11 cellular contexts compared by ENCODE assay signal in genomic region chr5:168020522-168021294, GRCh38.
DNase-seq lines count a peak whose midpoint lies in the region; TF ChIP-seq lines count a peak whose summit lies in the region.
"Had no signal": no experiment of that assay in that cellular context is flagged by ENCODE, and none has a peak within 500 bp of the region (broad histone marks: within the 10 kb centered on the region; RNA-seq: fewer than 3 reads in every experiment).

No MANE protein-coding gene starts in this region.

- DNase-seq in Caki2 (ENCODE audit: low read depth): peak; percentile 6
- no peak for DNase-seq in MM.1S
- DNase-seq in dorsolateral prefrontal cortex: no peak
- DNase-seq in mesendoderm: no peak
- no peak for DNase-seq in trophoblast cell
- DNase-seq in effector memory CD4-positive, alpha-beta T cell: no peak
- no peak for DNase-seq in NCI-H82 (lab: John Stamatoyannopoulos, UW)
- DNase-seq in NCI-H1417 treated with DMSO at 0.1 percent for 48 hours (lab: John Stamatoyannopoulos, UW): no peak
- DNase-seq: activated CD4-positive, alpha-beta T cell treated with anti-CD3 and anti-CD28 coated beads, Interleukin-2, amount 50 U/mL, for 48 hours; activated naive CD8-positive, alpha-beta T cell treated with anti-CD3 and anti-CD28 coated beads, Interleukin-2, amount 50 U/mL, for 24 hours; NCI-H1694 had no signal

- in situ Hi-C loops in Caki2 (cut with HindIII; ENCODE audit: low pct_unique_long_range_greater_than_20kb, low sequenced_read_pairs): no loop called here

- no peaks in the 10 kb centered on the region for H3K79me1 ChIP-seq in mesendoderm (ENCODE audit: low read length)
- no peaks in the 10 kb centered on the region for H3K79me1 ChIP-seq in trophoblast cell (ENCODE audit: low read length)

- no peaks in the 10 kb centered on the region for H3K9me2 ChIP-seq in MM.1S (replicated peaks; ENCODE audit: insufficient read depth, low read length)

- no peaks in the 10 kb centered on the region for H4K20me1 ChIP-seq in MM.1S (ENCODE audit: insufficient read depth, low read length)

- H3K4me2 ChIP-seq in MM.1S (ENCODE audit: low read depth, low read length) (no peak overlapping the region), mesendoderm (ENCODE audit: low read length) (no peak overlapping the region), trophoblast cell (ENCODE audit: low read length) (no peak overlapping the region)

- H3K27me3 ChIP-seq in MM.1S (replicated peaks; ENCODE audit: insufficient read depth, low read length): no peaks in the 10 kb centered on the region
- H3K27me3 ChIP-seq in dorsolateral prefrontal cortex: no peaks in the 10 kb centered on the region
- no peaks in the 10 kb centered on the region for H3K27me3 ChIP-seq in mesendoderm (ENCODE audit: insufficient read depth, low read length, poor library complexity)
- no peaks in the 10 kb centered on the region for H3K27me3 ChIP-seq in trophoblast cell (ENCODE audit: insufficient read depth, low read length)
- H3K27me3 ChIP-seq in effector memory CD4-positive, alpha-beta T cell (replicated peaks; ENCODE audit: control insufficient read depth, insufficient read depth, low read length, poor library complexity, severe bottlenecking): peaks cover 3% of the 10 kb centered on the region

- no peak overlapping the region for H4K12ac ChIP-seq in trophoblast cell (ENCODE audit: low read depth, low read length)

- H2BK120ac ChIP-seq in mesendoderm (ENCODE audit: low read depth, low read length) (no peak overlapping the region), trophoblast cell (ENCODE audit: insufficient read depth, low read length, poor library complexity) (no peak overlapping the region)

- H3K4me1 ChIP-seq in MM.1S (ENCODE audit: low read length) (no peaks in the 10 kb centered on the region), mesendoderm (ENCODE audit: control insufficient read depth, low read depth, low read length) (no peaks in the 10 kb centered on the region), trophoblast cell (ENCODE audit: control insufficient read depth in 1 of 2, insufficient read depth in 2 of 2, low read length in 2 of 2) (no peaks in the 10 kb centered on the region)
- H3K4me1 ChIP-seq in effector memory CD4-positive, alpha-beta T cell (ENCODE audit: control insufficient read depth, insufficient read depth, low read length, poor library complexity, severe bottlenecking): no peaks in the 10 kb centered on the region

- no peak overlapping the region for H3K56ac ChIP-seq in mesendoderm (ENCODE audit: low read length)

- no peak overlapping the region for H2BK15ac ChIP-seq in mesendoderm (replicated peaks; ENCODE audit: low read depth)

- no peak overlapping the region for H3K23ac ChIP-seq in mesendoderm (ENCODE audit: low read length)
- H3K23ac ChIP-seq in trophoblast cell (ENCODE audit: low read length): no peak overlapping the region

- no peak overlapping the region for H4K5ac ChIP-seq in mesendoderm (ENCODE audit: low read length)

- H2BK5ac ChIP-seq in mesendoderm (ENCODE audit: low read length) (no peak overlapping the region), trophoblast cell (ENCODE audit: low read depth, low read length, poor library complexity) (no peak overlapping the region)

- no peak overlapping the region for H2BK12ac ChIP-seq in trophoblast cell (ENCODE audit: low read length)

- H3K27ac ChIP-seq in MM.1S (ENCODE audit: low read length) (no peak overlapping the region), dorsolateral prefrontal cortex (no peak overlapping the region), mesendoderm (ENCODE audit: low read depth, low read length) (no peak overlapping the region), trophoblast cell (ENCODE audit: low read depth, low read length) (no peak overlapping the region)
- H3K27ac ChIP-seq in effector memory CD4-positive, alpha-beta T cell (ENCODE audit: insufficient read depth, low read length, poor library complexity, severe bottlenecking): no peak overlapping the region

- no peaks in the 10 kb centered on the region for H3K79me2 ChIP-seq in MM.1S (ENCODE audit: low read length)
- no peaks in the 10 kb centered on the region for H3K79me2 ChIP-seq in mesendoderm (ENCODE audit: control insufficient read depth, insufficient read depth, low read length)
- no peaks in the 10 kb centered on the region for H3K79me2 ChIP-seq in trophoblast cell (ENCODE audit: control insufficient read depth, insufficient read depth, low read length, poor library complexity)

- no peak overlapping the region for H3K14ac ChIP-seq in trophoblast cell (ENCODE audit: low read length)

- no peaks in the 10 kb centered on the region for H3K36me3 ChIP-seq in MM.1S (replicated peaks; ENCODE audit: insufficient read depth, low read length)
- H3K36me3 ChIP-seq in mesendoderm (ENCODE audit: control insufficient read depth, insufficient read depth, low read length): no peaks in the 10 kb centered on the region
- no peaks in the 10 kb centered on the region for H3K36me3 ChIP-seq in trophoblast cell (ENCODE audit: control insufficient read depth in 1 of 2, insufficient read depth in 2 of 2, low read length in 2 of 2)
- H3K36me3 ChIP-seq in effector memory CD4-positive, alpha-beta T cell (ENCODE audit: control insufficient read depth, insufficient read depth, low read length): no peaks in the 10 kb centered on the region

- H3K18ac ChIP-seq in mesendoderm (ENCODE audit: low read length): peak overlapping the region; percentile 64
- H3K18ac ChIP-seq in trophoblast cell (ENCODE audit: low read length): no peak overlapping the region

- H4K8ac ChIP-seq in mesendoderm (ENCODE audit: low read depth, low read length) (no peak overlapping the region), trophoblast cell (ENCODE audit: low read depth, low read length) (no peak overlapping the region)

- intact Hi-C loops in dorsolateral prefrontal cortex (cut with DNase I): loop anchor here (5.0 to 10.0 kb wide), 2 partner anchors 296 to 298 kb away; no protein-coding TSS in a partner anchor

- no CpG with 5 or more reads among the region's 11 CpGs for WGBS in mesendoderm (ENCODE audit: extremely low coverage, insufficient coverage, low lambda C conversion rate)
- no CpG with 5 or more reads among the region's 11 CpGs for WGBS in trophoblast cell (ENCODE audit: extremely low coverage, insufficient coverage, insufficient read length)

- H3K9me3 ChIP-seq in MM.1S (replicated peaks; ENCODE audit: insufficient read depth, low read length): no peaks in the 10 kb centered on the region
- H3K9me3 ChIP-seq in trophoblast cell (ENCODE audit: insufficient read depth, low read depth, low read length): no peaks in the 10 kb centered on the region
- H3K9me3 ChIP-seq in effector memory CD4-positive, alpha-beta T cell (ENCODE audit: control insufficient read depth, low read length): no peaks in the 10 kb centered on the region

- no peak overlapping the region for H2AFZ ChIP-seq in MM.1S (ENCODE audit: low read length)
- H2AFZ ChIP-seq in trophoblast cell (ENCODE audit: insufficient read depth, low read length, poor library complexity): no peak overlapping the region

- H4K91ac ChIP-seq in trophoblast cell (ENCODE audit: low read depth, low read length): no peak overlapping the region

- TF ChIP-seq CTCF in MM.1S (IDR thresholded peaks at IDR 0.05; ENCODE audit: low read length): peak; percentile 18
- TF ChIP-seq CTCF in dorsolateral prefrontal cortex (IDR thresholded peaks at IDR 0.05 in 54 of 56, conservative IDR thresholded peaks at IDR 0.05 in 2 of 56; ENCODE audit: low read depth in 1 of 56, partially characterized antibody in 56 of 56): peak in 41 of 56 donors; percentile 11 to 56 (median 30)

- H3K4me3 ChIP-seq in MM.1S (ENCODE audit: low read length) (no peak overlapping the region), dorsolateral prefrontal cortex (no peak overlapping the region), mesendoderm (ENCODE audit: low read length) (no peak overlapping the region), trophoblast cell (ENCODE audit: low read depth, low read length) (no peak overlapping the region)
- H3K4me3 ChIP-seq in effector memory CD4-positive, alpha-beta T cell (ENCODE audit: insufficient read depth, low read depth, low read length, poor library complexity, severe bottlenecking): no peak overlapping the region

- H2AK5ac ChIP-seq in mesendoderm (ENCODE audit: low read length) (no peak overlapping the region), trophoblast cell (ENCODE audit: low read length) (no peak overlapping the region)

- no peaks in the 10 kb centered on the region for H3F3A ChIP-seq in MM.1S (ENCODE audit: insufficient read depth, low read length)

- H3K9ac ChIP-seq in MM.1S (ENCODE audit: low read length) (no peak overlapping the region), mesendoderm (ENCODE audit: low read length) (no peak overlapping the region), trophoblast cell (ENCODE audit: low read length) (no peak overlapping the region)

- H3K4ac ChIP-seq in mesendoderm (ENCODE audit: low read depth, low read length): no peak overlapping the region
- no peak overlapping the region for H3K4ac ChIP-seq in trophoblast cell (ENCODE audit: low read depth, low read length)
